ENCODE assay signal across 11 cellular contexts in genomic region chr1:84247425-84248220, GRCh38. TPM values are rescaled to one million over a fixed set of nuclear protein-coding genes. Genes with fewer than 3 reads are reported as not detected.
A peak's percentile ranks its signal among the peaks of the same experiment; 100 is the strongest.
DNase-seq lines count a peak whose midpoint lies in the region; ATAC-seq, FAIRE-seq and TF ChIP-seq lines count a peak whose summit lies in the region.
"Had no signal": no experiment of that assay in that cellular context is flagged by ENCODE, and none has a peak within 500 bp of the region (broad histone marks: within the 10 kb centered on the region; RNA-seq: fewer than 3 reads in every experiment).

No MANE protein-coding gene starts in this region.

- peak overlapping the region; percentile 77 for H3K9ac ChIP-seq in endothelial cell of umbilical vein (replicated peaks; ENCODE audit: extremely low read depth, insufficient read depth, low read length)

- H3K9me3 Mint-ChIP-seq in nephron progenitor cell, result peaks cover 30% of the 10 kb centered on the region

- POLR2A ChIA-PET in PC-9 (lab: Charles Lee; ENCODE audit: unreplicated experiment) (interaction anchor here (0.6 kb wide), 1 partner anchor 67 kb away, joined by 19 read pairs; no protein-coding TSS in a partner anchor), endothelial cell of umbilical vein (lab: Charles Lee) (no interaction called here), A673 (lab: Charles Lee; ENCODE audit: low non-redundant PET) (no interaction called here)

- H3K4me1 Mint-ChIP-seq in nephron progenitor cell, result no peaks in the 10 kb centered on the region

- H3K4me2 ChIP-seq in PC-9 (peak overlapping the region; percentile 59), endothelial cell of umbilical vein (ENCODE audit: insufficient read depth, low read length) (peak overlapping the region; percentile 38)

- no peak overlapping the region for H3K27ac Mint-ChIP-seq in nephron progenitor cell

- H3K36me3 Mint-ChIP-seq in nephron progenitor cell (ENCODE audit: low read depth), result peaks cover 25% of the 10 kb centered on the region

- dilution Hi-C loops in endothelial cell of umbilical vein (cut with MboI; ENCODE audit: extremely low pct_ligation_motif_present, low sequenced_read_pairs), result no loop called here

- H3K36me3 ChIP-seq in PC-9 (ENCODE audit: low read depth) (no peaks in the 10 kb centered on the region), endothelial cell of umbilical vein (ENCODE audit: control insufficient read depth in 2 of 2, extremely low read depth in 1 of 2, insufficient read depth in 2 of 2, low read length in 2 of 2) (no peaks in the 10 kb centered on the region), A673 (ENCODE audit: insufficient read depth, low read length, poor library complexity, severe bottlenecking) (no peaks in the 10 kb centered on the region)

- no TSS peak for BruUV-seq in PC-9 (replicated peaks; lab: Mats Ljungman, UMichigan)
- BruUV-seq in endothelial cell of umbilical vein (replicated peaks; lab: Mats Ljungman, UMichigan), result TSS peak; percentile 77
- no TSS peak for BruUV-seq in A673 (replicated peaks; lab: Mats Ljungman, UMichigan)

- H3K79me2 ChIP-seq in PC-9 (ENCODE audit: low read depth) (no peaks in the 10 kb centered on the region), endothelial cell of umbilical vein (ENCODE audit: control insufficient read depth, insufficient read depth, low read length) (no peaks in the 10 kb centered on the region)

- no peaks in the 10 kb centered on the region for H3K27me3 ChIP-seq in PC-9 (ENCODE audit: insufficient read depth, low read depth)
- H3K27me3 ChIP-seq in endothelial cell of umbilical vein (ENCODE audit: control insufficient read depth in 2 of 2, insufficient read depth in 2 of 2, low read length in 2 of 2), result no peaks in the 10 kb centered on the region
- H3K27me3 ChIP-seq in A673 (replicated peaks; ENCODE audit: insufficient read depth, low read depth, low read length, poor library complexity), result no peaks in the 10 kb centered on the region

- H3K9me2 ChIP-seq in PC-9 (ENCODE audit: insufficient read depth), result no peaks in the 10 kb centered on the region

- CTCF ChIA-PET in PC-9 (lab: Charles Lee) (no interaction called here), endothelial cell of umbilical vein (lab: Charles Lee) (interaction anchor here (0.8 kb wide), 1 partner anchor 103 kb away, joined by 3 read pairs; no protein-coding TSS in a partner anchor), A673 (lab: Charles Lee) (no interaction called here)

- no peak for TF ChIP-seq CTCF in PC-9 (conservative IDR thresholded peaks at IDR 0.05)
- no peak for TF ChIP-seq CTCF in endothelial cell of umbilical vein (IDR thresholded peaks at IDR 0.05; ENCODE audit: extremely low read depth in 1 of 2, insufficient read depth in 1 of 2, low read depth in 1 of 2, low read length in 2 of 2)
- no peak for TF ChIP-seq CTCF in nephron progenitor cell (IDR thresholded peaks at IDR 0.05)
- no peak for TF ChIP-seq CTCF in A673 (conservative IDR thresholded peaks at IDR 0.05; ENCODE audit: low read depth, low read length)

- no peaks in the 10 kb centered on the region for H3K27me3 Mint-ChIP-seq in nephron progenitor cell (ENCODE audit: low read depth, poor library complexity)

- H3K4me1 ChIP-seq in PC-9 (replicated peaks; ENCODE audit: insufficient read depth), result peaks cover 25% of the 10 kb centered on the region
- H3K4me1 ChIP-seq in endothelial cell of umbilical vein (ENCODE audit: control insufficient read depth, extremely low read depth, insufficient read depth, low read length), result peaks cover 35% of the 10 kb centered on the region
- no peaks in the 10 kb centered on the region for H3K4me1 ChIP-seq in A673 (ENCODE audit: insufficient read depth, low read length, poor library complexity, severe bottlenecking)

- peak overlapping the region; percentile 73 for H3K27ac ChIP-seq in PC-9
- H3K27ac ChIP-seq in endothelial cell of umbilical vein (ENCODE audit: insufficient read depth, low read depth, low read length), result peak overlapping the region; percentile 90
- H3K27ac ChIP-seq in A673 (ENCODE audit: low read depth, low read length, poor library complexity, severe bottlenecking), result no peak overlapping the region

- H4K20me1 ChIP-seq in PC-9 (ENCODE audit: insufficient read depth) (no peaks in the 10 kb centered on the region), endothelial cell of umbilical vein (replicated peaks; ENCODE audit: control insufficient read depth, extremely low read depth, insufficient read depth, low read length) (no peaks in the 10 kb centered on the region)

- intact Hi-C loops in PC-9 (cut with micrococcal nuclease; ENCODE audit: unreplicated experiment) (loop anchor here (1.0 to 10.0 kb wide), 4 partner anchors 47 to 180 kb away; no protein-coding TSS in a partner anchor), endothelial cell of umbilical vein (cut with micrococcal nuclease) (loop anchor here (1.0 to 5.0 kb wide), 6 partner anchors 51 to 375 kb away; partner anchors contain the start of gene PRKACB), A673 (cut with micrococcal nuclease; ENCODE audit: unreplicated experiment) (no loop called here)

- H3K4me3 ChIP-seq in PC-9 (peak overlapping the region; percentile 40; the same call in 1 of the 2 replicates), endothelial cell of umbilical vein (replicated peaks in 1 of 3; ENCODE audit: insufficient read depth in 1 of 3, low read depth in 1 of 3, low read length in 3 of 3) (peak overlapping the region in 1 of 3 experiments; percentile 18), A673 (ENCODE audit: low read depth, low read length, poor library complexity, severe bottlenecking) (no peak overlapping the region)

- peak; percentile 75 for ATAC-seq in GM18502 (IDR thresholded peaks at IDR 0.05; ENCODE audit: poor library complexity, unreplicated experiment)
- ATAC-seq: left lobe of liver had no signal

- TF ChIP-seq POLR2A in endothelial cell of umbilical vein (IDR thresholded peaks at IDR 0.05; ENCODE audit: low read depth, low read length), result no peak

- no peaks in the 10 kb centered on the region for H3K9me1 ChIP-seq in endothelial cell of umbilical vein (replicated peaks; ENCODE audit: control insufficient read depth, extremely low read depth, insufficient read depth, low read length)

- H2AFZ ChIP-seq in PC-9 (peak overlapping the region; percentile 41), endothelial cell of umbilical vein (ENCODE audit: low read depth, low read length) (peak overlapping the region; percentile 3)

- peaks cover 18% of the 10 kb centered on the region for H3F3A ChIP-seq in PC-9 (ENCODE audit: insufficient read depth, low read depth)

- peaks cover 5% of the 10 kb centered on the region; the same call in 1 of the 2 replicates for H3K9me3 ChIP-seq in PC-9 (ENCODE audit: insufficient read depth, low read depth)
- H3K9me3 ChIP-seq in endothelial cell of umbilical vein (replicated peaks; ENCODE audit: control insufficient read depth, insufficient read depth, low read length), result no peaks in the 10 kb centered on the region
- H3K9me3 ChIP-seq in A673 (ENCODE audit: low read depth, low read length, poor library complexity, severe bottlenecking), result no peaks in the 10 kb centered on the region

- DNase-seq in PC-9 (peak; percentile 58 to 96), endothelial cell of umbilical vein (ENCODE audit: low read depth, low spot score) (no peak), pulmonary artery endothelial cell (ENCODE audit: low read depth, low spot score) (peak; percentile 81), nephron progenitor cell (no peak), SIG-M5 (lab: John Stamatoyannopoulos, UW) (no peak), RCC 7860 (ENCODE audit: low spot score) (no peak), A673 (ENCODE audit: low spot score) (no peak)
- DNase-seq: effector CD8-positive, alpha-beta T cell; NCI-H1417 treated with DMSO at 0.1 percent for 48 hours had no signal

- no peak overlapping the region for H3K4me3 Mint-ChIP-seq in nephron progenitor cell

- FAIRE-seq in endothelial cell of umbilical vein (lab: Jason Lieb, UNC), result peak; percentile 86
- FAIRE-seq in RCC 7860 (lab: Jason Lieb, UNC), result no peak

TF ChIP-seq in endothelial cell of umbilical vein, 7 proteins besides CTCF, POLR2A, EP300 and RAD21:
- TF ChIP-seq JUN (IDR thresholded peaks at IDR 0.05; ENCODE audit: borderline replicate concordance, insufficient read depth, insufficient read length, low read depth) (no peak), MAX (IDR thresholded peaks at IDR 0.05; ENCODE audit: insufficient read depth, insufficient read length) (no peak), EZH2 (IDR thresholded peaks at IDR 0.05; ENCODE audit: borderline replicate concordance, low read depth, low read length, severe bottlenecking) (no peak), POLR2AphosphoS5 (IDR thresholded peaks at IDR 0.05; ENCODE audit: insufficient read depth, low read depth, low read length) (peak; percentile 30), FOS (IDR thresholded peaks at IDR 0.05; ENCODE audit: borderline replicate concordance, insufficient read depth, low read length) (peak; percentile 63), MYC (IDR thresholded peaks at IDR 0.05; ENCODE audit: low read depth, low read length) (no peak), GATA2 (IDR thresholded peaks at IDR 0.05; ENCODE audit: insufficient read depth, insufficient read length, low read depth, low read length) (peak; percentile 79)

RNA-seq across cellular contexts. Expression of gene SAMD13, which starts 53.9 kb away (rescaled TPM):
- total RNA-seq in PC-9 (2021) (0.90 and 2.5 TPM in 2 replicates), endothelial cell of umbilical vein (3.9 and 4.8 TPM in 2 replicates), pulmonary artery endothelial cell (2.6 and 3.2 TPM in 2 replicates), A673 (2021) (1.2 and 1.6 TPM in 2 replicates)
- polyA plus RNA-seq in endothelial cell of umbilical vein, result 0.65 and 1.2 TPM in 2 replicates
- 1.3 TPM in 2 replicates for polyA plus RNA-seq in endothelial cell of umbilical vein (2011; cell fraction: cytosol; rRNA removed)
- polyA plus RNA-seq in endothelial cell of umbilical vein (2011; cell fraction: nucleus; rRNA removed), result 0.74 TPM in 2 replicates
- polyA plus RNA-seq in endothelial cell of umbilical vein (2012), result 2.1 and 2.4 TPM in 2 replicates
- 0.75 and 1.5 TPM in 2 replicates for polyA minus RNA-seq in endothelial cell of umbilical vein
- not detected for polyA minus RNA-seq in endothelial cell of umbilical vein (2011; cell fraction: cytosol; rRNA and poly(A)+ RNA removed)
- 1.2 and 2.1 TPM in 2 replicates for polyA minus RNA-seq in endothelial cell of umbilical vein (2011; cell fraction: nucleus; rRNA and poly(A)+ RNA removed)

Comparison
In these comparisons a context has a peak if more than half of its experiments do, and no peak if none do; other contexts are left out.
1. DNase-seq: peak in PC-9 (2 of 2) and pulmonary artery endothelial cell (single experiment); none in endothelial cell of umbilical vein (single experiment), nephron progenitor cell (single experiment), SIG-M5 (single experiment), RCC 7860 (single experiment) and A673 (single experiment).